In genomic region chr15:30901889-30902288, GRCh38 we compare ENCODE assay signal across 24 cellular contexts.
"Had no signal": no experiment of that assay in that cellular context is flagged by ENCODE, and none has a peak within 500 bp of the region (broad histone marks: within the 10 kb centered on the region; RNA-seq: fewer than 3 reads in every experiment).

No MANE protein-coding gene starts in this region.

- H3K27ac ChIP-seq: colonic mucosa, foreskin keratinocyte, heart left ventricle, parathyroid adenoma, psoas muscle, spleen, stomach, thoracic aorta had no signal

- DNase-seq: colonic mucosa; dermis blood vessel endothelial cell; erythroblast; foreskin keratinocyte; heart left ventricle; hippocampal formation; left colon; left ventricle myocardium superior; mesenchymal stem cell; midbrain; occipital lobe; psoas muscle; retina; spleen; stimulated activated naive CD4-positive, alpha-beta T cell; stomach; substantia nigra; trophoblast cell had no signal

- H2AFZ ChIP-seq: parathyroid adenoma had no signal

- H3K9me3 ChIP-seq: colonic mucosa, heart left ventricle, psoas muscle, spleen, stomach, thoracic aorta had no signal

- H3K79me2 ChIP-seq: parathyroid adenoma had no signal

- H3K36me3 ChIP-seq: colonic mucosa, heart left ventricle, spleen, stomach, thoracic aorta had no signal

- H3K27me3 ChIP-seq: colonic mucosa, foreskin keratinocyte, heart left ventricle, spleen, stomach had no signal

- H3K4me3 ChIP-seq: colonic mucosa, lung, psoas muscle, stomach, thoracic aorta had no signal

- H3K27me3 Mint-ChIP-seq: natural killer cell treated with Interleukin-12 subunit alpha and Interleukin-12 subunit beta and Interleukin-15 and Interleukin-18, amount 100 ng/mL, for 72 hours had no signal

- H3K9me3 Mint-ChIP-seq: natural killer cell treated with Interleukin-12 subunit alpha and Interleukin-12 subunit beta and Interleukin-15 and Interleukin-18, amount 100 ng/mL, for 72 hours had no signal

- H3K9ac ChIP-seq: parathyroid adenoma had no signal

- FAIRE-seq: endothelial cell of umbilical vein had no signal

- ATAC-seq: foreskin keratinocyte; heart left ventricle; left colon; left ventricle myocardium superior; natural killer cell treated with Interleukin-12 subunit alpha and Interleukin-12 subunit beta and Interleukin-15 and Interleukin-18, amount 100 ng/mL, for 72 hours; psoas muscle; sciatic nerve had no signal

- H3K4me1 ChIP-seq: colonic mucosa, parathyroid adenoma had no signal
